12 cellular contexts compared by ENCODE assay signal in genomic region chr17:21167303-21167702, GRCh38. TPM values are rescaled to one million over a fixed set of nuclear protein-coding genes. Genes with fewer than 3 reads are reported as not detected.
A peak's percentile ranks its signal among the peaks of the same experiment; 100 is the strongest.
DNase-seq lines count a peak whose midpoint lies in the region; ATAC-seq and TF ChIP-seq lines count a peak whose summit lies in the region.
"Had no signal": no experiment of that assay in that cellular context is flagged by ENCODE, and none has a peak within 500 bp of the region (broad histone marks: within the 10 kb centered on the region; RNA-seq: fewer than 3 reads in every experiment).

No MANE protein-coding gene starts in this region.

- intact Hi-C loops in dorsolateral prefrontal cortex (cut with DNase I), result no loop called here

- no peak for TF ChIP-seq EP300 in suprapubic skin (IDR thresholded peaks at IDR 0.05)

- H2AFZ ChIP-seq in GM23248 (peak overlapping the region; percentile 32), Karpas-422 (ENCODE audit: low read length) (no peak overlapping the region)

- peak overlapping the region; percentile 96 for H3K27ac ChIP-seq in GM23248
- H3K27ac ChIP-seq in dorsolateral prefrontal cortex, result peak overlapping the region in 50 of 59 donors; percentile 5 to 84 (median 66)
- H3K27ac ChIP-seq in lung (ENCODE audit: low read depth in 1 of 2, low read length in 1 of 2), result peak overlapping the region; percentile 43 to 74
- peak overlapping the region; percentile 68 for H3K27ac ChIP-seq in suprapubic skin
- H3K27ac ChIP-seq in Karpas-422 (ENCODE audit: low read length), result no peak overlapping the region

- H4K20me1 ChIP-seq in GM23248 (ENCODE audit: insufficient read depth) (no peaks in the 10 kb centered on the region), Karpas-422 (ENCODE audit: insufficient read depth, low read depth, low read length) (peaks cover 9% of the 10 kb centered on the region; the same call in 1 of the 2 replicates)

- H3K4me2 ChIP-seq in GM23248 (ENCODE audit: unreplicated experiment) (peak overlapping the region; percentile 75), Karpas-422 (ENCODE audit: low read depth, low read length, poor library complexity, severe bottlenecking) (no peak overlapping the region)

- H3K27me3 ChIP-seq in GM23248 (replicated peaks; ENCODE audit: insufficient read depth) (no peaks in the 10 kb centered on the region), dorsolateral prefrontal cortex (no peaks in the 10 kb centered on the region), lung (ENCODE audit: control insufficient read depth, insufficient read depth) (no peaks in the 10 kb centered on the region), suprapubic skin (no peaks in the 10 kb centered on the region), Karpas-422 (ENCODE audit: low read length) (no peaks in the 10 kb centered on the region)

- H3K4me3 ChIP-seq in GM23248, result peak overlapping the region; percentile 55
- peak overlapping the region in 1 of 59 donors; percentile 4 for H3K4me3 ChIP-seq in dorsolateral prefrontal cortex
- H3K4me3 ChIP-seq in lung, result no peak overlapping the region
- no peak overlapping the region for H3K4me3 ChIP-seq in suprapubic skin
- no peak overlapping the region for H3K4me3 ChIP-seq in Karpas-422 (ENCODE audit: low read length)

- DNase-seq in GM23248, result peak; percentile 86
- peak in 1 of 10 donors; percentile 7 for DNase-seq in dorsolateral prefrontal cortex
- no peak for DNase-seq in lung (ENCODE audit: low spot score)
- no peak for DNase-seq in suprapubic skin (ENCODE audit: low spot score in 2 of 2)
- no peak for DNase-seq in Karpas-422
- DNase-seq: Caco-2; NCI-H524 treated with DMSO at 0.1 percent for 48 hours; stimulated activated CD4-positive, alpha-beta T cell treated with anti-CD3 and anti-CD28 coated beads, Interleukin-15, amount 100 ng/mL, for 24 hours; stimulated activated CD8-positive, alpha-beta memory T cell treated with anti-CD3 and anti-CD28 coated beads, Interleukin-4, amount 100 ng/mL, for 48 hours had no signal

- TF ChIP-seq POLR2A in suprapubic skin (IDR thresholded peaks at IDR 0.05), result no peak

- H3K4me1 ChIP-seq in GM23248 (ENCODE audit: insufficient read depth), result peaks cover 45% of the 10 kb centered on the region
- peaks cover 6 to 25% of the 10 kb centered on the region in 2 donors for H3K4me1 ChIP-seq in lung (ENCODE audit: control insufficient read depth in 2 of 2, insufficient read depth in 2 of 2, low read length in 2 of 2)
- H3K4me1 ChIP-seq in suprapubic skin, result peaks cover 36% of the 10 kb centered on the region
- H3K4me1 ChIP-seq in Karpas-422 (ENCODE audit: low read length), result no peaks in the 10 kb centered on the region

- TF ChIP-seq CTCF in dorsolateral prefrontal cortex (IDR thresholded peaks at IDR 0.05 in 54 of 56, conservative IDR thresholded peaks at IDR 0.05 in 2 of 56; ENCODE audit: low read depth in 1 of 56, partially characterized antibody in 56 of 56) (no peak), lung (IDR thresholded peaks at IDR 0.05; ENCODE audit: control extremely low read depth, extremely low read depth) (no peak), suprapubic skin (IDR thresholded peaks at IDR 0.05) (no peak)

- ATAC-seq in lung (ENCODE audit: insufficient read depth, low FRiP score) (no peak), GM21528 (IDR thresholded peaks at IDR 0.05; ENCODE audit: low FRiP score, unreplicated experiment) (no peak), HG03460 (IDR thresholded peaks at IDR 0.05; ENCODE audit: unreplicated experiment) (no peak), GM21825 (IDR thresholded peaks at IDR 0.05; ENCODE audit: unreplicated experiment) (no peak)

- WGBS in GM23248 (ENCODE audit: low coverage in 1 of 2, low lambda C conversion rate in 2 of 2, missing lambda C conversion rate in 2 of 2), 2 experiments, result 28 to 29% methylated on average over 5 of the region's 5 CpGs
- 76 to 88% methylated on average over 5 of the region's 5 CpGs for WGBS in lung, 2 donors
- WGBS in suprapubic skin, result 55% methylated on average over 5 of the region's 5 CpGs

- H3K9ac ChIP-seq in GM23248, result peak overlapping the region; percentile 82
- no peak overlapping the region for H3K9ac ChIP-seq in Karpas-422 (ENCODE audit: low read length)

- H3K9me3 ChIP-seq in GM23248 (ENCODE audit: low read depth), result no peaks in the 10 kb centered on the region
- no peaks in the 10 kb centered on the region for H3K9me3 ChIP-seq in lung (ENCODE audit: control insufficient read depth in 2 of 2, insufficient read depth in 1 of 2, low read length in 1 of 2)
- H3K9me3 ChIP-seq in suprapubic skin, result no peaks in the 10 kb centered on the region
- no peaks in the 10 kb centered on the region for H3K9me3 ChIP-seq in Karpas-422 (ENCODE audit: low read length)
- H3K9me3 ChIP-seq: Caco-2 had no signal

- H3K36me3 ChIP-seq in GM23248 (ENCODE audit: low read depth) (no peaks in the 10 kb centered on the region), lung (ENCODE audit: control insufficient read depth in 2 of 2, insufficient read depth in 2 of 2, low read length in 2 of 2) (peaks cover 0 to 4% of the 10 kb centered on the region in 2 donors), suprapubic skin (peaks cover 5% of the 10 kb centered on the region), Karpas-422 (ENCODE audit: insufficient read depth, low read length) (no peaks in the 10 kb centered on the region)

- H3K9me2 ChIP-seq in GM23248 (ENCODE audit: insufficient read depth) (no peaks in the 10 kb centered on the region), Karpas-422 (replicated peaks; ENCODE audit: insufficient read depth, low read length) (no peaks in the 10 kb centered on the region)

- peaks cover 18% of the 10 kb centered on the region for H3F3A ChIP-seq in GM23248 (ENCODE audit: insufficient read depth)

- H3K79me2 ChIP-seq in GM23248 (ENCODE audit: insufficient read depth) (peaks cover 39% of the 10 kb centered on the region), Karpas-422 (ENCODE audit: low read length) (no peaks in the 10 kb centered on the region)

- in situ Hi-C loops in GM23248 (cut with MboI), result loop anchor here (10.0 kb wide), 1 partner anchor 67 kb away; no protein-coding TSS in a partner anchor

RNA-seq across cellular contexts. Expression of gene DHRS7B, which starts 40.5 kb away (rescaled TPM):
- 34.7 and 34.8 TPM in 2 replicates for total RNA-seq in GM23248 (2014; rRNA removed; shearing (Covaris generic))
- polyA plus RNA-seq in GM23248 (2016; fragmentation: Nextera tagmentation; extraction: Ambion mirVana) (36.9 and 37.3 TPM in 2 replicates), lung (10 to 100 TPM; 37.3 to 55.6 TPM)
- total RNA-seq in dorsolateral prefrontal cortex (10 to 100 TPM; 13.4 to 31.5 (median 21.3) TPM), lung (10 to 100 TPM; 19.4 to 26.1 TPM), suprapubic skin (10 to 100 TPM; 42.8 to 64.1 (median 50.6) TPM)
- total RNA-seq in Karpas-422 (2014; rRNA removed; shearing (Covaris generic); ENCODE audit: low replicate concordance), result 2.2 and 4.0 TPM in 2 replicates

RNA-seq across cellular contexts. Expression of gene TMEM11, which starts 46.7 kb away (rescaled TPM):
- total RNA-seq in GM23248 (2014; rRNA removed; shearing (Covaris generic)), result 18.2 and 29.4 TPM in 2 replicates
- polyA plus RNA-seq in GM23248 (2016; fragmentation: Nextera tagmentation; extraction: Ambion mirVana) (66.5 and 66.9 TPM in 2 replicates), lung (10 to 100 TPM; 28.1 to 29.4 TPM)
- total RNA-seq in dorsolateral prefrontal cortex (10 to 100 TPM; 11.9 to 23.7 (median 17.4) TPM), lung (10 to 100 TPM; 12.1 to 26.1 TPM), suprapubic skin (10 to 100 TPM; 25.6 to 38.0 (median 33.8) TPM)
- total RNA-seq in Karpas-422 (2014; rRNA removed; shearing (Covaris generic); ENCODE audit: low replicate concordance), result 12.5 and 17.2 TPM in 2 replicates
